Comparison of ENCODE assay signal across 1 cellular context in the genomic region with DNA sequence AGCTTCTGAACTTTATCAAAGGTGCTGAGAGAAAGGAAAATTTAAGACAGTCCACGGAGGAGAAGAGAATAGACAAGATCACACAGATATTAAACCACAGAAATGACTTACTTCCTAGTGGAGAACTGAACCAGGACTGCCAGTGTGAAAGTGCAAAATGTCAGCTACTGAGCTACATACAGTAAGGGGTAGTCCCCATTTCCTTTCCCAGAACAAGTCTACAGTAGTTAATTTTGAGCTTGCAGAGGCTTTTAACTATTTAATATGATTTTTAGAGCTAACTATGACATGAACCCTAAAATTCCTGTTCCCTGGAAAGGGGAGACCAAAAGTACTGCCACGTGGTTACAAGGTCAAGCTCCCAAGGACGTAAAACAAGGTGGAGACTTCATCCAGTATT.
TF ChIP-seq lines count a peak whose summit lies in the region.

No MANE protein-coding gene starts in this region.

TF ChIP-seq in GM12878, 131 proteins besides CTCF, POLR2A, EP300 and RAD21:
- no peak for TF ChIP-seq NRF1 (conservative IDR thresholded peaks at IDR 0.05; ENCODE audit: low read depth, low read length)
- TF ChIP-seq, protein P1, sequence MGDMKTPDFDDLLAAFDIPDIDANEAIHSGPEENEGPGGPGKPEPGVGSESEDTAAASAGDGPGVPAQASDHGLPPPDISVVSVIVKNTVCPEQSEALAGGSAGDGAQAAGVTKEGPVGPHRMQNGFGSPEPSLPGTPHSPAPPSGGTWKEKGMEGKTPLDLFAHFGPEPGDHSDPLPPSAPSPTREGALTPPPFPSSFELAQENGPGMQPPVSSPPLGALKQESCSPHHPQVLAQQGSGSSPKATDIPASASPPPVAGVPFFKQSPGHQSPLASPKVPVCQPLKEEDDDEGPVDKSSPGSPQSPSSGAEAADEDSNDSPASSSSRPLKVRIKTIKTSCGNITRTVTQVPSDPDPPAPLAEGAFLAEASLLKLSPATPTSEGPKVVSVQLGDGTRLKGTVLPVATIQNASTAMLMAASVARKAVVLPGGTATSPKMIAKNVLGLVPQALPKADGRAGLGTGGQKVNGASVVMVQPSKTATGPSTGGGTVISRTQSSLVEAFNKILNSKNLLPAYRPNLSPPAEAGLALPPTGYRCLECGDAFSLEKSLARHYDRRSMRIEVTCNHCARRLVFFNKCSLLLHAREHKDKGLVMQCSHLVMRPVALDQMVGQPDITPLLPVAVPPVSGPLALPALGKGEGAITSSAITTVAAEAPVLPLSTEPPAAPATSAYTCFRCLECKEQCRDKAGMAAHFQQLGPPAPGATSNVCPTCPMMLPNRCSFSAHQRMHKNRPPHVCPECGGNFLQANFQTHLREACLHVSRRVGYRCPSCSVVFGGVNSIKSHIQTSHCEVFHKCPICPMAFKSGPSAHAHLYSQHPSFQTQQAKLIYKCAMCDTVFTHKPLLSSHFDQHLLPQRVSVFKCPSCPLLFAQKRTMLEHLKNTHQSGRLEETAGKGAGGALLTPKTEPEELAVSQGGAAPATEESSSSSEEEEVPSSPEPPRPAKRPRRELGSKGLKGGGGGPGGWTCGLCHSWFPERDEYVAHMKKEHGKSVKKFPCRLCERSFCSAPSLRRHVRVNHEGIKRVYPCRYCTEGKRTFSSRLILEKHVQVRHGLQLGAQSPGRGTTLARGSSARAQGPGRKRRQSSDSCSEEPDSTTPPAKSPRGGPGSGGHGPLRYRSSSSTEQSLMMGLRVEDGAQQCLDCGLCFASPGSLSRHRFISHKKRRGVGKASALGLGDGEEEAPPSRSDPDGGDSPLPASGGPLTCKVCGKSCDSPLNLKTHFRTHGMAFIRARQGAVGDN (IDR thresholded peaks at IDR 0.05) = no peak
